In genomic region chr5:113059232-113059805, GRCh38 we compare ENCODE assay signal across 11 cellular contexts.
DNase-seq lines count a peak whose midpoint lies in the region; ATAC-seq and TF ChIP-seq lines count a peak whose summit lies in the region.
"Had no signal": no experiment of that assay in that cellular context is flagged by ENCODE, and none has a peak within 500 bp of the region (broad histone marks: within the 10 kb centered on the region; RNA-seq: fewer than 3 reads in every experiment).

No MANE protein-coding gene starts in this region.

- DNase-seq in NCI-H146 (lab: John Stamatoyannopoulos, UW), result peak; percentile 58
- peak; percentile 86 for DNase-seq in dermis blood vessel endothelial cell
- no peak for DNase-seq in neural crest cell (ENCODE audit: low read depth, low spot score)
- DNase-seq in SIG-M5 (lab: John Stamatoyannopoulos, UW), result no peak
- no peak for DNase-seq in NCI-H2171 (lab: John Stamatoyannopoulos, UW)
- DNase-seq in T-helper 17 cell, result no peak
- DNase-seq: activated naive CD8-positive, alpha-beta T cell treated with anti-CD3 and anti-CD28 coated beads for 36 hours; Caco-2 had no signal

- peaks cover 0 to 14% (median 0%) of the 10 kb centered on the region in 11 experiments; a peak in 3 of 22 replicates for H3K27me3 ChIP-seq in BLaER1 treated with 17β-estradiol and CSF1 and Interleukin-3, amounts not matched to agents 10 nM and 100 nM

- H3K4me1 Mint-ChIP-seq in neural crest cell, result peaks cover 34% of the 10 kb centered on the region
- H3K4me1 Mint-ChIP-seq in T-helper 17 cell, result peaks cover 31% of the 10 kb centered on the region

- H3K27me3 Mint-ChIP-seq in neural crest cell (ENCODE audit: low read depth) (no peaks in the 10 kb centered on the region), T-helper 17 cell (no peaks in the 10 kb centered on the region)
- H3K27me3 Mint-ChIP-seq: activated naive CD8-positive, alpha-beta T cell treated with anti-CD3 and anti-CD28 coated beads for 36 hours had no signal

- no peaks in the 10 kb centered on the region for H3K36me3 ChIP-seq in BLaER1 treated with 17β-estradiol and CSF1 and Interleukin-3, amounts not matched to agents 10 nM and 100 nM

- H3K4me2 ChIP-seq in BLaER1 treated with 17β-estradiol and CSF1 and Interleukin-3, amounts not matched to agents 10 nM and 100 nM, result peak overlapping the region; percentile 64 to 89 (median 77)

- no peaks in the 10 kb centered on the region for H3K9me3 ChIP-seq in BLaER1 treated with 17β-estradiol and CSF1 and Interleukin-3, amounts not matched to agents 10 nM and 100 nM (replicated peaks in 1 of 11)
- H3K9me3 ChIP-seq in T-helper 17 cell (ENCODE audit: control insufficient read depth, low read length, poor library complexity, severe bottlenecking), result no peaks in the 10 kb centered on the region
- H3K9me3 ChIP-seq: Caco-2 had no signal

- H3K36me3 Mint-ChIP-seq in neural crest cell (ENCODE audit: low read depth) (no peaks in the 10 kb centered on the region), T-helper 17 cell (ENCODE audit: low read depth) (peaks cover 4% of the 10 kb centered on the region)
- H3K36me3 Mint-ChIP-seq: activated naive CD8-positive, alpha-beta T cell treated with anti-CD3 and anti-CD28 coated beads for 36 hours had no signal

- peak overlapping the region in 4 of 11 experiments; percentile 18 to 60 (median 34); a peak in 5 of 22 replicates for H3K27ac ChIP-seq in BLaER1 treated with 17β-estradiol and CSF1 and Interleukin-3, amounts not matched to agents 10 nM and 100 nM
- H3K27ac ChIP-seq: VCaP had no signal

- no peaks in the 10 kb centered on the region for H4K20me1 ChIP-seq in BLaER1 treated with 17β-estradiol and CSF1 and Interleukin-3, amounts not matched to agents 10 nM and 100 nM

- no peaks in the 10 kb centered on the region for H3K9me3 Mint-ChIP-seq in neural crest cell
- H3K9me3 Mint-ChIP-seq: activated naive CD8-positive, alpha-beta T cell treated with anti-CD3 and anti-CD28 coated beads for 36 hours had no signal

- no peak for TF ChIP-seq CTCF in neural crest cell (conservative IDR thresholded peaks at IDR 0.05)

- H3K4me3 Mint-ChIP-seq in neural crest cell, result peak overlapping the region; percentile 59
- no peak overlapping the region for H3K4me3 Mint-ChIP-seq in T-helper 17 cell
- H3K4me3 Mint-ChIP-seq: activated naive CD8-positive, alpha-beta T cell treated with anti-CD3 and anti-CD28 coated beads for 36 hours had no signal

- peaks cover 66 to 93% (median 72%) of the 10 kb centered on the region in 10 experiments for H3K4me1 ChIP-seq in BLaER1 treated with 17β-estradiol and CSF1 and Interleukin-3, amounts not matched to agents 10 nM and 100 nM
- H3K4me1 ChIP-seq: Caco-2 had no signal

- no peak overlapping the region for H3K4me3 ChIP-seq in BLaER1 treated with 17β-estradiol and CSF1 and Interleukin-3, amounts not matched to agents 10 nM and 100 nM

- H3K9ac ChIP-seq in BLaER1 treated with 17β-estradiol and CSF1 and Interleukin-3, amounts not matched to agents 10 nM and 100 nM, result peak overlapping the region in 4 of 11 experiments; percentile 1 to 23 (median 10); a peak in 5 of 22 replicates

- H3K27ac Mint-ChIP-seq in neural crest cell (ENCODE audit: unreplicated experiment) (peak overlapping the region; percentile 97), T-helper 17 cell (no peak overlapping the region)
- H3K27ac Mint-ChIP-seq: activated naive CD8-positive, alpha-beta T cell treated with anti-CD3 and anti-CD28 coated beads for 36 hours had no signal

- ATAC-seq in GM19397 (IDR thresholded peaks at IDR 0.05; ENCODE audit: unreplicated experiment), result no peak
- no peak for ATAC-seq in T-helper 17 cell

Comparison
In these comparisons a context has a peak if more than half of its experiments do, and no peak if none do; other contexts are left out.
1. DNase-seq: peak in NCI-H146 (single experiment) and dermis blood vessel endothelial cell (single experiment); none in neural crest cell (single experiment), SIG-M5 (single experiment), NCI-H2171 (single experiment) and T-helper 17 cell (0 of 3).